In the genomic region with DNA sequence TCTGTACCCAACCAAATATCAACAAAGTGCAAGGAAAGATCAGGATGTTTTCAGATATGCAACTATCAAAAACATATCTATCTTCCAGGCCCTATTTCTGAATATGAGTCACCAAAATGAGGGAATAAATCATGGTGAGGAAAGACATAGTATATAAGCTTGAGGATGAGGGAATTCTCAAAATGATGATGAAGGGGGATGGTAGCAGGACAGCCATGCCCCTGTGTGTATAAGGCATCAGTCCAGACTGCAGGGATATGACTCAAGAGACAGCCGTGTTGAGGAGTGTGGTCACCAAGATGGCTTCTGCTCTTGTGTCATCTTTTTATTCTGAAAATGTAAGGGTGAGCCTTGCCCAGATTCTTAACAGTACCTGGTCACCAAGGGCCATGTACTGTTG, we compare ENCODE assay signal across 31 cellular contexts. TPM values are rescaled to one million over a fixed set of nuclear protein-coding genes. Genes with fewer than 3 reads are reported as not detected.
DNase-seq lines count a peak whose midpoint lies in the region; ATAC-seq and TF ChIP-seq lines count a peak whose summit lies in the region.
"Had no signal": no experiment of that assay in that cellular context is flagged by ENCODE, and none has a peak within 500 bp of the region (broad histone marks: within the 10 kb centered on the region; RNA-seq: fewer than 3 reads in every experiment).

No MANE protein-coding gene starts in this region.

- no peak overlapping the region for H3K4me3 ChIP-seq in uterus
- no peak overlapping the region for H3K4me3 ChIP-seq in suprapubic skin
- H3K4me3 ChIP-seq: SK-N-MC had no signal

- TF ChIP-seq POLR2A in uterus (IDR thresholded peaks at IDR 0.05) (no peak), suprapubic skin (IDR thresholded peaks at IDR 0.05) (no peak)

- H3K27ac ChIP-seq in foreskin keratinocyte (no peak overlapping the region), uterus (no peak overlapping the region), suprapubic skin (no peak overlapping the region)
- H3K27ac ChIP-seq: brain microvascular endothelial cell, parathyroid adenoma, SK-N-MC had no signal

- H3K9me3 ChIP-seq in uterus: no peaks in the 10 kb centered on the region
- H3K9me3 ChIP-seq in suprapubic skin: no peaks in the 10 kb centered on the region

- no peaks in the 10 kb centered on the region for H3K4me1 ChIP-seq in foreskin keratinocyte
- no peaks in the 10 kb centered on the region for H3K4me1 ChIP-seq in uterus
- H3K4me1 ChIP-seq in suprapubic skin: no peaks in the 10 kb centered on the region
- H3K4me1 ChIP-seq: parathyroid adenoma had no signal

- WGBS in suprapubic skin: 79% methylated on average over 1 of the region's 1 CpG

- H3K36me3 ChIP-seq in uterus (no peaks in the 10 kb centered on the region), suprapubic skin (no peaks in the 10 kb centered on the region)
- H3K36me3 ChIP-seq: brain microvascular endothelial cell had no signal

- TF ChIP-seq EP300 in suprapubic skin (IDR thresholded peaks at IDR 0.05): no peak

- peak; percentile 73 for ATAC-seq in foreskin keratinocyte
- no peak for ATAC-seq in HG02938 (IDR thresholded peaks at IDR 0.05; ENCODE audit: unreplicated experiment)
- ATAC-seq: left lobe of liver; natural killer cell treated with Interleukin-12 subunit alpha and Interleukin-12 subunit beta and Interleukin-15 and Interleukin-18, amount 100 ng/mL, for 72 hours; right cardiac atrium; T-helper 17 cell had no signal

- DNase-seq in AG08395 (ENCODE audit: low spot score): peak; percentile 25
- DNase-seq in HS-5 (ENCODE audit: low read depth): peak; percentile 80
- peak; percentile 38 for DNase-seq in RPMI7951 (ENCODE audit: low read depth)
- DNase-seq in foreskin keratinocyte: peak in 1 of 2 donors; percentile 15
- DNase-seq in uterus: no peak
- no peak for DNase-seq in suprapubic skin (ENCODE audit: low spot score in 2 of 2)
- no peak for DNase-seq in amygdala (lab: John Stamatoyannopoulos, UW)
- DNase-seq: activated CD4-positive, alpha-beta T cell treated with anti-CD3 and anti-CD28 coated beads, Interleukin-2, amount 10 ng/mL, durations not matched to agents 24 days and 14 days; activated CD8-positive, alpha-beta memory T cell treated with anti-CD3 and anti-CD28 coated beads, Interleukin-2, amount 50 U/mL, for 4 hours; brain microvascular endothelial cell; CD4-positive, alpha-beta T cell; DMS 273 treated with DMSO at 0.1 percent for 48 hours; GDM1; glutamatergic neuron; H9; KG1; midbrain; NCI-H2029 treated with DMSO at 0.1 percent for 48 hours; NCI-H510A; right cardiac atrium; RPMI8226; substantia nigra; T-helper 17 cell had no signal

- TF ChIP-seq CTCF in foreskin keratinocyte (conservative IDR thresholded peaks at IDR 0.05) (no peak), uterus (IDR thresholded peaks at IDR 0.05) (no peak), suprapubic skin (IDR thresholded peaks at IDR 0.05) (no peak)

- H3K27me3 ChIP-seq in foreskin keratinocyte (no peaks in the 10 kb centered on the region), uterus (no peaks in the 10 kb centered on the region), suprapubic skin (no peaks in the 10 kb centered on the region)
- H3K27me3 ChIP-seq: brain microvascular endothelial cell had no signal

- intact Hi-C loops in uterus (cut with DNase I; ENCODE audit: low total_unique reads): no loop called here

RNA-seq across cellular contexts. Expression of a gene that starts 4.4 kb away (rescaled TPM):
- total RNA-seq in RPMI7951 (2014; rRNA removed; shearing (Covaris generic)): not detected in 2 replicates
- not detected in 2 replicates for total RNA-seq in foreskin keratinocyte
- not detected in 2 replicates for polyA plus RNA-seq in foreskin keratinocyte
- total RNA-seq in uterus: under 1 TPM in 1 of 4 donors, not detected in 3; 0.21 TPM
- not detected for total RNA-seq in suprapubic skin
- total RNA-seq: activated CD4-positive, alpha-beta T cell treated with anti-CD3 and anti-CD28 coated beads, Interleukin-2, amount 10 ng/mL, durations not matched to agents 24 days and 14 days; fibroblast of lung; H9; HT-29; natural killer cell treated with Interleukin-12 subunit alpha and Interleukin-12 subunit beta and Interleukin-15 and Interleukin-18, amount 100 ng/mL, for 72 hours; urinary bladder had no signal
- polyA plus RNA-seq: fibroblast of lung, right cardiac atrium had no signal

RNA-seq across cellular contexts. Expression of a gene that starts 7.5 kb away (rescaled TPM):
- total RNA-seq in RPMI7951 (2014; rRNA removed; shearing (Covaris generic)): 8.8 and 9.7 TPM in 2 replicates
- 14.1 and 17.5 TPM in 2 replicates for total RNA-seq in foreskin keratinocyte
- 1.9 and 2.5 TPM in 2 replicates for polyA plus RNA-seq in foreskin keratinocyte
- total RNA-seq in uterus: 10 to 100 TPM in 2 of 4 donors, 1 to 10 TPM in 2; 4.9 to 34.6 (median 9.1) TPM
- total RNA-seq in suprapubic skin: 10 to 100 TPM in 3 of 4 donors, 1 to 10 TPM in 1; 8.0 to 14.3 (median 12.1) TPM

RNA-seq across cellular contexts. Expression of a gene that starts 7.5 kb away (rescaled TPM):
- 38.3 and 49.4 TPM in 2 replicates for total RNA-seq in RPMI7951 (2014; rRNA removed; shearing (Covaris generic))
- total RNA-seq in foreskin keratinocyte: 35.7 and 36.7 TPM in 2 replicates
- polyA plus RNA-seq in foreskin keratinocyte: 23.3 and 28.6 TPM in 2 replicates
- 10 to 100 TPM in 1 of 4 donors, 1 to 10 TPM in 2, under 1 TPM in 1; 0.26 to 34.9 (median 4.8) TPM for total RNA-seq in uterus
- 10 to 100 TPM; 16.9 to 41.8 (median 28.4) TPM for total RNA-seq in suprapubic skin

Comparison
In these comparisons a context has a peak if more than half of its experiments do, and no peak if none do; other contexts are left out.
1. DNase-seq: peak in AG08395 (single experiment), HS-5 (single experiment) and RPMI7951 (single experiment); none in uterus (0 of 2), suprapubic skin (0 of 2) and amygdala (0 of 56).